15 cellular contexts compared by ENCODE assay signal in the genomic region with DNA sequence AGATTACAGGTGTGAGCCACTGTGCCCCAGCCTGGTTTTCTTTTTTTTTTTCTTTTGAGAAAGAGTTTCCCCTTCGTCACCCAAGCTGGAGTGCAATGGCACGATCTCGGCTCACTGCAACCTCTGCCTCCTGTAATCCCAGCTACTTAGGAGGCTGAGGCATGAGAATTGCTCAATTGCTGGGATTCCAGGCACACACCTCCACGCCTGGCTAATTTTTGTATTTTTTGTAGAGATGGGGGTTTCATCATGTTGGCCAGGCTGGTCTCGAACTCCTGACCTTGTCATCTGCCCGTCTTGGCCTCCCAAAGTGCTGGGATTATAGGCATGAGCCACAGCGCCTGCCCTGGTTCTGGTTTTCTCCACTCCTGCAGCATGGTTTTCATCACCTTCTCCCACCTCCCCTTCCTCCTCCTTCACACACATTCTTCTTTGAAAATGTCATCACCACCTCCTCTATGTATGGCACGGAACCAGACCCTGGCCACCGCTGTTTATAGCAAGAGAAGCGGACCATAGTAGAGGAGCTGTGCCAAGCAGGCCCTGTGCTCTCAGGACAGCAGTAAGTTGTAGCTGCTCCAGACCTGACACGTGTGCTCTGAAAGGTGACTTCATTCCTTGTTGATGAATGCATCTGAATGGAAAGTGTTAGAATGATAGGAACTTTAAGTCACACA. TPM values are rescaled to one million over a fixed set of nuclear protein-coding genes. Genes with fewer than 3 reads are reported as not detected.
DNase-seq lines count a peak whose midpoint lies in the region; ATAC-seq and TF ChIP-seq lines count a peak whose summit lies in the region.
"Had no signal": no experiment of that assay in that cellular context is flagged by ENCODE, and none has a peak within 500 bp of the region (broad histone marks: within the 10 kb centered on the region; RNA-seq: fewer than 3 reads in every experiment).

No MANE protein-coding gene starts in this region.

- intact Hi-C loops in IMR-90 (cut with micrococcal nuclease): no loop called here
- intact Hi-C loops in upper lobe of right lung (cut with DNase I): no loop called here

- H2AK5ac ChIP-seq in IMR-90 (ENCODE audit: low read depth, low read length): no peak overlapping the region; the same call in 1 of the 2 replicates

- H3K23ac ChIP-seq in IMR-90 (ENCODE audit: low read depth, low read length): no peak overlapping the region

- H4K5ac ChIP-seq in IMR-90 (ENCODE audit: low read depth, low read length): no peak overlapping the region

- no peak overlapping the region for H2AFZ ChIP-seq in IMR-90 (replicated peaks; ENCODE audit: low read length, poor library complexity)

- no peaks in the 10 kb centered on the region for H3K9me3 ChIP-seq in IMR-90 (ENCODE audit: control insufficient read depth, insufficient read depth, low read length)
- H3K9me3 ChIP-seq in upper lobe of right lung: no peaks in the 10 kb centered on the region
- no peaks in the 10 kb centered on the region for H3K9me3 ChIP-seq in suprapubic skin

- no peaks in the 10 kb centered on the region for H3K79me1 ChIP-seq in IMR-90 (ENCODE audit: low read depth in 1 of 2, low read length in 2 of 2)

- ATAC-seq in IMR-90 (ENCODE audit: low read depth) (peak; percentile 32; the same call in 1 of the 2 replicates), upper lobe of right lung (peak; percentile 68)
- no peak for ATAC-seq in stimulated activated naive B cell treated with anti-CD40 and anti-IgM and Interleukin-4, amounts not matched to agents 10 μg/mL and 1 μg/mL and 100 μg/mL, for 72 hours (replicated peaks)

- no peak for TF ChIP-seq POLR2A in IMR-90 (IDR thresholded peaks at IDR 0.05; ENCODE audit: low read depth, low read length)
- no peak for TF ChIP-seq POLR2A in suprapubic skin (IDR thresholded peaks at IDR 0.05)

- H3K4me3 ChIP-seq in IMR-90 (ENCODE audit: insufficient read depth, low read depth, low read length) (no peak overlapping the region), cardiac fibroblast (replicated peaks in 1 of 2; ENCODE audit: low read depth in 2 of 2, low read length in 2 of 2) (no peak overlapping the region), upper lobe of right lung (no peak overlapping the region), suprapubic skin (no peak overlapping the region)
- H3K4me3 ChIP-seq: dorsolateral prefrontal cortex, skin epidermis had no signal

- TF ChIP-seq CTCF in IMR-90 (conservative IDR thresholded peaks at IDR 0.05; ENCODE audit: low read depth, low read length) (no peak), cardiac fibroblast (IDR thresholded peaks at IDR 0.05; ENCODE audit: low read depth, low read length) (no peak), upper lobe of right lung (IDR thresholded peaks at IDR 0.05) (no peak), suprapubic skin (IDR thresholded peaks at IDR 0.05) (no peak)

- no peaks in the 10 kb centered on the region for H3K9me1 ChIP-seq in IMR-90 (ENCODE audit: insufficient read depth, low read length)

- no peak overlapping the region for H3K56ac ChIP-seq in IMR-90 (ENCODE audit: extremely low read depth, insufficient read depth, low read length)

- H2AK9ac ChIP-seq in IMR-90 (replicated peaks; ENCODE audit: low read depth, low read length, poor library complexity): peak overlapping the region; percentile 65

- no peaks in the 10 kb centered on the region for H4K20me1 ChIP-seq in IMR-90 (ENCODE audit: insufficient read depth, low read length)

- no peak overlapping the region for H2BK120ac ChIP-seq in IMR-90 (ENCODE audit: low read depth, low read length)

- CTCF ChIA-PET in IMR-90 (lab: Yijun Ruan, JAX): interaction anchor here (1.0 to 1.2 kb wide), 2 partner anchors 12 to 16 kb away, joined by 3 to 5 read pairs; no protein-coding TSS in a partner anchor

- no peak overlapping the region for H3K4me2 ChIP-seq in IMR-90 (ENCODE audit: low read depth, low read length)

- H3K27me3 ChIP-seq in IMR-90 (ENCODE audit: control insufficient read depth, insufficient read depth, low read length) (peaks cover 5% of the 10 kb centered on the region), upper lobe of right lung (no peaks in the 10 kb centered on the region), suprapubic skin (no peaks in the 10 kb centered on the region)
- H3K27me3 ChIP-seq: dorsolateral prefrontal cortex had no signal

- BruUV-seq in IMR-90 (replicated peaks; lab: Mats Ljungman, UMichigan): no TSS peak

- no peaks in the 10 kb centered on the region for H3K36me3 Mint-ChIP-seq in stimulated activated naive B cell treated with anti-CD40 and anti-IgM and Interleukin-4, amounts not matched to agents 10 μg/mL and 1 μg/mL and 100 μg/mL, for 72 hours

- no peak overlapping the region for H3K27ac Mint-ChIP-seq in stimulated activated naive B cell treated with anti-CD40 and anti-IgM and Interleukin-4, amounts not matched to agents 10 μg/mL and 1 μg/mL and 100 μg/mL, for 72 hours

- no peak for TF ChIP-seq EP300 in suprapubic skin (IDR thresholded peaks at IDR 0.05)

- H3K36me3 ChIP-seq in IMR-90 (ENCODE audit: control insufficient read depth, insufficient read depth, low read length) (no peaks in the 10 kb centered on the region), upper lobe of right lung (no peaks in the 10 kb centered on the region), suprapubic skin (no peaks in the 10 kb centered on the region)

- no peak overlapping the region for H4K91ac ChIP-seq in IMR-90 (ENCODE audit: insufficient read depth, low read depth, low read length)

- H3K4me1 Mint-ChIP-seq in stimulated activated naive B cell treated with anti-CD40 and anti-IgM and Interleukin-4, amounts not matched to agents 10 μg/mL and 1 μg/mL and 100 μg/mL, for 72 hours: no peaks in the 10 kb centered on the region

- H2BK5ac ChIP-seq in IMR-90 (ENCODE audit: low read depth, low read length, poor library complexity, severe bottlenecking): no peak overlapping the region

- in situ Hi-C loops in IMR-90 (cut with MboI; ENCODE audit: low sequenced_read_pairs): no loop called here

- dilution Hi-C loops in IMR-90 (cut with HindIII; ENCODE audit: low sequenced_read_pairs, unreplicated experiment): no loop called here

- DNase-seq in IMR-90: peak; percentile 45
- DNase-seq in cardiac fibroblast (ENCODE audit: low read depth in 2 of 2): peak; percentile 60 to 77
- DNase-seq in iPS-NIHi11 (ENCODE audit: low spot score): peak; percentile 21
- DNase-seq in upper lobe of right lung: no peak
- no peak for DNase-seq in stimulated activated naive B cell treated with anti-CD40 and anti-IgM and Interleukin-4, amounts not matched to agents 10 μg/mL and 1 μg/mL and 100 μg/mL, for 72 hours
- DNase-seq in activated T-cell treated with anti-CD3 and anti-CD28 coated beads, Interleukin-2, amount 50 U/mL, for 48 hours: no peak
- DNase-seq in suprapubic skin (ENCODE audit: low spot score in 2 of 2): no peak
- DNase-seq: activated CD4-positive, alpha-beta T cell treated with anti-CD3 and anti-CD28 coated beads for 1 hour; dorsolateral prefrontal cortex; NCI-H1092 treated with DMSO at 0.1 percent for 48 hours; NCI-H345 had no signal

- H3K4me1 ChIP-seq in IMR-90 (ENCODE audit: control insufficient read depth, insufficient read depth, low read length) (no peaks in the 10 kb centered on the region), upper lobe of right lung (no peaks in the 10 kb centered on the region), suprapubic skin (no peaks in the 10 kb centered on the region)

- no peak overlapping the region for H2BK15ac ChIP-seq in IMR-90 (ENCODE audit: low read depth, low read length)

- H4K8ac ChIP-seq in IMR-90 (ENCODE audit: low read depth in 2 of 2, low read length in 2 of 2): no peak overlapping the region

- no peak overlapping the region for H3K14ac ChIP-seq in IMR-90 (replicated peaks; ENCODE audit: low read depth, low read length)

- H3K27ac ChIP-seq in IMR-90 (ENCODE audit: insufficient read depth, low read length): no peak overlapping the region
- H3K27ac ChIP-seq in upper lobe of right lung: no peak overlapping the region
- H3K27ac ChIP-seq in suprapubic skin: no peak overlapping the region
- H3K27ac ChIP-seq: dorsolateral prefrontal cortex, skin epidermis had no signal

- POLR2A ChIA-PET in IMR-90 (lab: Charles Lee; ENCODE audit: unreplicated experiment): interaction anchor here (0.5 kb wide), 1 partner anchor 25 kb away, joined by 3 read pairs; no protein-coding TSS in a partner anchor

- peaks cover 8 to 11% of the 10 kb centered on the region in 2 donors for H3K27me3 Mint-ChIP-seq in stimulated activated naive B cell treated with anti-CD40 and anti-IgM and Interleukin-4, amounts not matched to agents 10 μg/mL and 1 μg/mL and 100 μg/mL, for 72 hours

- no peak for TF ChIP-seq RAD21 in IMR-90 (IDR thresholded peaks at IDR 0.05; ENCODE audit: low read length)

- no peak overlapping the region for H3K9ac ChIP-seq in IMR-90 (ENCODE audit: low read depth, low read length)

- H2BK20ac ChIP-seq in IMR-90 (ENCODE audit: low read depth, low read length): no peak overlapping the region

- H3K4ac ChIP-seq in IMR-90 (ENCODE audit: low read depth, low read length): no peak overlapping the region

- H3K18ac ChIP-seq in IMR-90 (ENCODE audit: low read depth, low read length): no peak overlapping the region

- no peaks in the 10 kb centered on the region for H3K9me3 Mint-ChIP-seq in stimulated activated naive B cell treated with anti-CD40 and anti-IgM and Interleukin-4, amounts not matched to agents 10 μg/mL and 1 μg/mL and 100 μg/mL, for 72 hours

- H3K4me3 Mint-ChIP-seq in stimulated activated naive B cell treated with anti-CD40 and anti-IgM and Interleukin-4, amounts not matched to agents 10 μg/mL and 1 μg/mL and 100 μg/mL, for 72 hours: no peak overlapping the region

- WGBS in IMR-90 (ENCODE audit: extremely low coverage in 2 of 2, insufficient read length in 1 of 2), 2 experiments: 80% methylated on average over 1 of the region's 11 CpGs; no CpG with 5 or more reads in 1 of the 2 experiments
- WGBS in suprapubic skin: 73% methylated on average over 11 of the region's 11 CpGs

RNA-seq across cellular contexts. Expression of a gene that starts 14.6 kb away (rescaled TPM):
- total RNA-seq in IMR-90 (2012; rRNA removed) (not detected in 2 replicates), upper lobe of right lung (not detected), suprapubic skin (under 1 TPM in 2 of 4 donors, not detected in 2; 0.30 to 0.97 TPM)
- not detected in 2 replicates for polyA plus RNA-seq in IMR-90 (2012; rRNA removed)
- 0.04 TPM in 2 replicates for polyA plus RNA-seq in IMR-90 (2012; cell fraction: cytosol; rRNA removed)
- polyA plus RNA-seq in IMR-90 (2012; cell fraction: nucleus; rRNA removed; ENCODE audit: low replicate concordance): 0.05 TPM in 1 of 2 replicates, not detected in the other
- total RNA-seq: OCI-LY7 had no signal

RNA-seq across cellular contexts. Expression of a gene that starts 27.7 kb away (rescaled TPM):
- 27.4 and 62.8 TPM in 2 replicates for total RNA-seq in IMR-90 (2012; rRNA removed)
- 42.4 and 48.6 TPM in 2 replicates for polyA plus RNA-seq in IMR-90 (2012; rRNA removed)
- polyA plus RNA-seq in IMR-90 (2012; cell fraction: cytosol; rRNA removed): 16.5 and 35.2 TPM in 2 replicates
- polyA plus RNA-seq in IMR-90 (2012; cell fraction: nucleus; rRNA removed; ENCODE audit: low replicate concordance): 9.1 and 32.7 TPM in 2 replicates
- total RNA-seq in upper lobe of right lung: 43.8 TPM
- 10 to 100 TPM; 30.3 to 35.9 (median 30.9) TPM for total RNA-seq in suprapubic skin

RNA-seq across cellular contexts. Expression of a gene that starts 31.1 kb away (rescaled TPM):
- 17.8 and 19.7 TPM in 2 replicates for total RNA-seq in IMR-90 (2012; rRNA removed)
- polyA plus RNA-seq in IMR-90 (2012; rRNA removed): 6.5 and 7.9 TPM in 2 replicates
- 3.5 and 3.7 TPM in 2 replicates for polyA plus RNA-seq in IMR-90 (2012; cell fraction: cytosol; rRNA removed)
- polyA plus RNA-seq in IMR-90 (2012; cell fraction: nucleus; rRNA removed; ENCODE audit: low replicate concordance): 4.8 and 20.3 TPM in 2 replicates
- total RNA-seq in upper lobe of right lung: 11.3 TPM
- total RNA-seq in suprapubic skin: 10 to 100 TPM; 16.6 to 19.8 (median 17.6) TPM

RNA-seq across cellular contexts. Expression of a gene that starts 42.0 kb away (rescaled TPM):
- total RNA-seq in IMR-90 (2012; rRNA removed) (not detected in 2 replicates), upper lobe of right lung (not detected), suprapubic skin (10 to 100 TPM in 2 of 4 donors, 1 to 10 TPM in 2; 3.9 to 16.0 (median 10.4) TPM)
- not detected in 2 replicates for polyA plus RNA-seq in IMR-90 (2012; rRNA removed)
- polyA plus RNA-seq in IMR-90 (2012; cell fraction: cytosol; rRNA removed): 0.03 TPM in 1 of 2 replicates, not detected in the other
- not detected in 2 replicates for polyA plus RNA-seq in IMR-90 (2012; cell fraction: nucleus; rRNA removed; ENCODE audit: low replicate concordance)
- total RNA-seq: OCI-LY7 had no signal
- polyA plus RNA-seq: adipose tissue, neural cell had no signal

RNA-seq across cellular contexts. Expression of a gene that starts 54.1 kb away (rescaled TPM):
- total RNA-seq in IMR-90 (2012; rRNA removed) (0.36 and 0.56 TPM in 2 replicates), upper lobe of right lung (3.8 TPM), suprapubic skin (1 to 10 TPM; 2.2 to 6.7 (median 3.6) TPM)
- 2.1 TPM in 2 replicates for polyA plus RNA-seq in IMR-90 (2012; rRNA removed)
- 0.23 and 0.35 TPM in 2 replicates for polyA plus RNA-seq in IMR-90 (2012; cell fraction: cytosol; rRNA removed)
- polyA plus RNA-seq in IMR-90 (2012; cell fraction: nucleus; rRNA removed; ENCODE audit: low replicate concordance): 10.3 and 23.1 TPM in 2 replicates

Comparison
In these comparisons a context has a peak if more than half of its experiments do, and no peak if none do; other contexts are left out.
1. ATAC-seq: peak in IMR-90 (single experiment) and upper lobe of right lung (single experiment); none in stimulated activated naive B cell treated with anti-CD40 and anti-IgM and Interleukin-4, amounts not matched to agents 10 μg/mL and 1 μg/mL and 100 μg/mL, for 72 hours (0 of 2).
2. DNase-seq: peak in IMR-90 (single experiment), cardiac fibroblast (2 of 2) and iPS-NIHi11 (single experiment); none in upper lobe of right lung (single experiment), stimulated activated naive B cell treated with anti-CD40 and anti-IgM and Interleukin-4, amounts not matched to agents 10 μg/mL and 1 μg/mL and 100 μg/mL, for 72 hours (single experiment), activated T-cell treated with anti-CD3 and anti-CD28 coated beads, Interleukin-2, amount 50 U/mL, for 48 hours (0 of 2) and suprapubic skin (0 of 2).